Comparison of ENCODE assay signal across 26 cellular contexts in genomic region chr9:27545471-27545870, GRCh38. TPM values are rescaled to one million over a fixed set of nuclear protein-coding genes. Genes with fewer than 3 reads are reported as not detected.
DNase-seq lines count a peak whose midpoint lies in the region; ATAC-seq, FAIRE-seq and TF ChIP-seq lines count a peak whose summit lies in the region.
"Had no signal": no experiment of that assay in that cellular context is flagged by ENCODE, and none has a peak within 500 bp of the region (broad histone marks: within the 10 kb centered on the region; RNA-seq: fewer than 3 reads in every experiment).

No MANE protein-coding gene starts in this region.

- H3K9me1 ChIP-seq in keratinocyte (ENCODE audit: control insufficient read depth, extremely low read depth, insufficient read depth, low read length): no peaks in the 10 kb centered on the region

- no peak overlapping the region for H3K27ac Mint-ChIP-seq in CD4-positive, alpha-beta memory T cell
- H3K27ac Mint-ChIP-seq: CD8-positive, alpha-beta memory T cell; GM23338; HFFc6 had no signal

- H3K36me3 ChIP-seq in GM12878 (ENCODE audit: control insufficient read depth in 2 of 2, insufficient read depth in 2 of 2, low read length in 1 of 2): no peaks in the 10 kb centered on the region; a peak in 1 of 4 replicates
- no peaks in the 10 kb centered on the region for H3K36me3 ChIP-seq in keratinocyte (ENCODE audit: control insufficient read depth in 2 of 2, extremely low read depth in 1 of 2, insufficient read depth in 2 of 2, low read length in 2 of 2)
- H3K36me3 ChIP-seq in transverse colon: peaks cover 0 to 23% (median 1%) of the 10 kb centered on the region in 4 donors
- peaks cover 4% of the 10 kb centered on the region for H3K36me3 ChIP-seq in CD4-positive, alpha-beta memory T cell (ENCODE audit: insufficient read depth, low read length)
- no peaks in the 10 kb centered on the region for H3K36me3 ChIP-seq in testis (ENCODE audit: low read depth, missing control alignments)

- peak; percentile 75 for FAIRE-seq in GM12878 (lab: Jason Lieb, UNC)
- FAIRE-seq in keratinocyte (lab: Jason Lieb, UNC): peak; percentile 71
- FAIRE-seq: A549, GM18507, HTR-8/SVneo, K562 had no signal

- H3K4me1 ChIP-seq in GM12878 (ENCODE audit: control insufficient read depth, insufficient read depth, low read length) (no peaks in the 10 kb centered on the region), keratinocyte (ENCODE audit: control insufficient read depth, extremely low read depth, insufficient read depth, low read length) (peaks cover 5% of the 10 kb centered on the region), transverse colon (peaks cover under 1 to 20% (median 6%) of the 10 kb centered on the region in 4 donors), testis (peaks cover 1% of the 10 kb centered on the region)
- H3K4me1 ChIP-seq in CD4-positive, alpha-beta memory T cell (ENCODE audit: insufficient read depth, low read length): no peaks in the 10 kb centered on the region
- H3K4me1 ChIP-seq: HAP-1 had no signal

- CTCF ChIA-PET in GM12878 (lab: Yijun Ruan, JAX): interaction anchor here (0.9 to 6.2 kb wide), 10 partner anchors 8 to 513 kb away, joined by 3 to 100 read pairs (median 6); partner anchors contain the start of gene MOB3B
- CTCF ChIA-PET in CD4-positive, alpha-beta memory T cell (lab: Charles Lee; ENCODE audit: partially characterized antibody): interaction anchor here (0.6 to 3.8 kb wide), 4 partner anchors 15 to 189 kb away, joined by 3 to 19 read pairs (median 4); partner anchors contain the start of genes C9orf72 and MOB3B

- H3K4me3 ChIP-seq in LNCaP clone FGC (ENCODE audit: low read depth, low read length): no peak overlapping the region
- H3K4me3 ChIP-seq in GM12878: no peak overlapping the region
- H3K4me3 ChIP-seq in keratinocyte (ENCODE audit: control insufficient read depth in 2 of 3, extremely low read depth in 1 of 3, insufficient read depth in 2 of 3, low read depth in 1 of 3, low read length in 3 of 3): no peak overlapping the region
- no peak overlapping the region for H3K4me3 ChIP-seq in transverse colon
- H3K4me3 ChIP-seq in CD4-positive, alpha-beta memory T cell (ENCODE audit: low read length in 2 of 2): no peak overlapping the region
- no peak overlapping the region for H3K4me3 ChIP-seq in testis
- H3K4me3 ChIP-seq: A549, GM23338, HAP-1, K562, SK-N-MC had no signal

- TF ChIP-seq EP300 in GM12878 (IDR thresholded peaks at IDR 0.05; ENCODE audit: borderline replicate concordance in 1 of 2, control insufficient read depth in 1 of 2, low read depth in 2 of 2, low read length in 2 of 2): no peak
- no peak for TF ChIP-seq EP300 in transverse colon (IDR thresholded peaks at IDR 0.05; ENCODE audit: low read depth)

- H3K9ac ChIP-seq in GM12878 (ENCODE audit: control insufficient read depth, insufficient read depth, low read length) (no peak overlapping the region), keratinocyte (ENCODE audit: control insufficient read depth, extremely low read depth, insufficient read depth, low read length) (no peak overlapping the region)

- H3K4me2 ChIP-seq in GM12878 (ENCODE audit: control insufficient read depth, insufficient read depth) (no peak overlapping the region), keratinocyte (ENCODE audit: control insufficient read depth, extremely low read depth, insufficient read depth, low read depth, low read length) (no peak overlapping the region)
- H3K4me2 ChIP-seq: A549, GM23338 had no signal

- intact Hi-C loops in GM12878 (cut with micrococcal nuclease; ENCODE audit: unreplicated experiment): loop anchor here (5.0 kb wide), 1 partner anchor 298 kb away; no protein-coding TSS in a partner anchor
- intact Hi-C loops in transverse colon (cut with DNase I; ENCODE audit: low total_unique reads): loop anchor here (5.0 to 10.0 kb wide), 2 partner anchors 213 to 511 kb away; no protein-coding TSS in a partner anchor
- intact Hi-C loops in CD4-positive, alpha-beta memory T cell (cut with micrococcal nuclease): no loop called here
- intact Hi-C loops in testis (cut with DNase I; ENCODE audit: low total_unique reads): loop anchor here (5.0 kb wide), 1 partner anchor 213 kb away; no protein-coding TSS in a partner anchor

- TF ChIP-seq CTCF in LNCaP clone FGC (IDR thresholded peaks at IDR 0.05; ENCODE audit: control insufficient read depth, extremely low read depth, insufficient read depth) (no peak), GM12878 (IDR thresholded peaks at IDR 0.05 in 2 of 3, conservative IDR thresholded peaks at IDR 0.05 in 1 of 3; ENCODE audit: control insufficient read depth in 2 of 3, extremely low read depth in 1 of 3, insufficient read depth in 1 of 3, low read depth in 3 of 3, low read length in 3 of 3) (no peak), keratinocyte (optimal IDR thresholded peaks at IDR 0.05 in 1 of 3, IDR thresholded peaks at IDR 0.05 in 1 of 3, conservative IDR thresholded peaks at IDR 0.05 in 1 of 3; ENCODE audit: extremely low read depth in 1 of 3, insufficient read depth in 2 of 3, low read length in 3 of 3) (no peak), transverse colon (IDR thresholded peaks at IDR 0.05) (no peak), testis (IDR thresholded peaks at IDR 0.05) (no peak)

- H3K27me3 ChIP-seq in GM12878 (replicated peaks in 1 of 2; ENCODE audit: control insufficient read depth in 2 of 2, insufficient read depth in 2 of 2, low read length in 1 of 2) (no peaks in the 10 kb centered on the region), keratinocyte (ENCODE audit: control insufficient read depth, extremely low read depth, insufficient read depth, low read length) (no peaks in the 10 kb centered on the region), transverse colon (no peaks in the 10 kb centered on the region), testis (no peaks in the 10 kb centered on the region)
- H3K27me3 ChIP-seq in CD4-positive, alpha-beta memory T cell (ENCODE audit: insufficient read depth, low read length): no peaks in the 10 kb centered on the region

- H3K9me3 ChIP-seq in GM12878 (replicated peaks; ENCODE audit: control insufficient read depth, insufficient read depth, low read length) (no peaks in the 10 kb centered on the region), keratinocyte (ENCODE audit: control insufficient read depth, low read depth, low read length) (no peaks in the 10 kb centered on the region), transverse colon (no peaks in the 10 kb centered on the region), testis (no peaks in the 10 kb centered on the region)
- no peaks in the 10 kb centered on the region for H3K9me3 ChIP-seq in CD4-positive, alpha-beta memory T cell (ENCODE audit: control insufficient read depth in 1 of 2, low read length in 2 of 2)
- H3K9me3 ChIP-seq: A549, HAP-1 had no signal

- H2AFZ ChIP-seq in GM12878 (ENCODE audit: control insufficient read depth, low read depth, low read length) (no peak overlapping the region), keratinocyte (ENCODE audit: control insufficient read depth, low read length) (peak overlapping the region; percentile 38)
- H2AFZ ChIP-seq: GM23338 had no signal

- RAD21 ChIA-PET in GM12878 (lab: Charles Lee; ENCODE audit: unreplicated experiment): interaction anchor here (1.2 to 5.8 kb wide), 4 partner anchors 12 to 527 kb away, joined by 3 to 85 read pairs (median 4); no protein-coding TSS in a partner anchor

- no peak for ATAC-seq in GM12878
- no peak for ATAC-seq in GM21515 (IDR thresholded peaks at IDR 0.05; ENCODE audit: unreplicated experiment)
- ATAC-seq: A549, GM23338, K562 had no signal

- DNase-seq in LNCaP clone FGC (ENCODE audit: low read depth): peak; percentile 78
- no peak for DNase-seq in GM12878 (ENCODE audit: low read depth, low spot score)
- no peak for DNase-seq in keratinocyte (ENCODE audit: low read depth, low spot score)
- peak; percentile 21 for DNase-seq in transverse colon
- no peak for DNase-seq in CD4-positive, alpha-beta memory T cell
- no peak for DNase-seq in testis
- DNase-seq: C1 segment of cervical spinal cord; Calu3; CD8-positive, alpha-beta memory T cell; DND-41; HFFc6; Kasumi-1; NCI-H2029; NCI-H446; NCI-H524 treated with DMSO at 0.1 percent for 48 hours; NCI-H774; SIG-M5 had no signal

- POLR2A ChIA-PET in GM12878 (lab: Charles Lee): no interaction called here
- POLR2A ChIA-PET in CD4-positive, alpha-beta memory T cell (lab: Charles Lee; ENCODE audit: partially characterized antibody): no interaction called here

- H3K4me3 Mint-ChIP-seq in CD4-positive, alpha-beta memory T cell: no peak overlapping the region
- H3K4me3 Mint-ChIP-seq: CD8-positive, alpha-beta memory T cell; GM23338; HFFc6 had no signal

- no peak overlapping the region for H3K27ac ChIP-seq in GM12878 (ENCODE audit: control insufficient read depth, insufficient read depth)
- no peak overlapping the region for H3K27ac ChIP-seq in keratinocyte (ENCODE audit: control insufficient read depth, insufficient read depth, low read length)
- H3K27ac ChIP-seq in transverse colon: peak overlapping the region in 1 of 4 donors; percentile 10
- no peak overlapping the region for H3K27ac ChIP-seq in CD4-positive, alpha-beta memory T cell (ENCODE audit: low read depth, low read length)
- H3K27ac ChIP-seq in testis: no peak overlapping the region
- H3K27ac ChIP-seq: A549, SK-N-MC had no signal

- H3K4me1 Mint-ChIP-seq in CD4-positive, alpha-beta memory T cell: peaks cover 0 to 1% (median 0%) of the 10 kb centered on the region in 4 donors
- H3K4me1 Mint-ChIP-seq: CD8-positive, alpha-beta memory T cell had no signal

- H3K79me2 ChIP-seq in GM12878 (ENCODE audit: control insufficient read depth, insufficient read depth, low read length) (no peaks in the 10 kb centered on the region), keratinocyte (ENCODE audit: control insufficient read depth, insufficient read depth, low read length) (no peaks in the 10 kb centered on the region)

- TF ChIP-seq POLR2A in GM12878 (IDR thresholded peaks at IDR 0.05; ENCODE audit: low read depth, low read length) (no peak), transverse colon (IDR thresholded peaks at IDR 0.05) (no peak), testis (IDR thresholded peaks at IDR 0.05) (no peak)

- in situ Hi-C loops in GM12878 (cut with MboI) (no loop called here), transverse colon (cut with MboI; ENCODE audit: low pct_ligation_motif_present in 1 of 4, low pct_unique_long_range_greater_than_20kb in 1 of 4, low sequenced_read_pairs in 3 of 4) (loop anchor here in 3 of 4 donors (5.0 to 25.0 kb wide), 4 partner anchors 211 to 508 kb away; partner anchors contain the start of gene TEK (in 1 of the 3))

- H4K20me1 ChIP-seq in GM12878 (ENCODE audit: control insufficient read depth, insufficient read depth) (no peaks in the 10 kb centered on the region), keratinocyte (ENCODE audit: control insufficient read depth, extremely low read depth, insufficient read depth, low read length) (no peaks in the 10 kb centered on the region)

- no peaks in the 10 kb centered on the region for H3K27me3 Mint-ChIP-seq in CD4-positive, alpha-beta memory T cell
- H3K27me3 Mint-ChIP-seq: CD8-positive, alpha-beta memory T cell had no signal

- 97% methylated on average over 3 of the region's 3 CpGs for WGBS in GM12878 (ENCODE audit: insufficient coverage, insufficient replicate concordance, low lambda C conversion rate, missing lambda C conversion rate)
- 56 to 62% methylated on average over 3 of the region's 3 CpGs for WGBS in transverse colon (ENCODE audit: low coverage in 1 of 2), 2 donors
- WGBS in testis, 2 donors: 87 to 89% methylated on average over 3 of the region's 3 CpGs

- BruUV-seq in GM12878 (replicated peaks; lab: Mats Ljungman, UMichigan): no TSS peak

- no peak for TF ChIP-seq RAD21 in GM12878 (IDR thresholded peaks at IDR 0.05; ENCODE audit: insufficient read depth, low read depth, low read length)

- dilution Hi-C loops in keratinocyte (cut with MboI; ENCODE audit: extremely low pct_ligation_motif_present, low sequenced_read_pairs): loop anchor here (25.0 kb wide), 1 partner anchor 208 kb away; no protein-coding TSS in a partner anchor

- SMC1A ChIA-PET in GM12878 (lab: Charles Lee; ENCODE audit: uncharacterized antibody, unreplicated experiment): interaction anchor here (0.6 to 5.8 kb wide), 11 partner anchors 11 to 376 kb away, joined by 3 to 91 read pairs (median 4); partner anchors contain the start of genes C9orf72 and MOB3B

- no peaks in the 10 kb centered on the region for H3K9me3 Mint-ChIP-seq in CD4-positive, alpha-beta memory T cell
- H3K9me3 Mint-ChIP-seq: CD8-positive, alpha-beta memory T cell; GM23338; HFFc6 had no signal

- peaks cover 36 to 38% of the 10 kb centered on the region in 2 donors for H3K36me3 Mint-ChIP-seq in CD4-positive, alpha-beta memory T cell

RNA-seq across cellular contexts. Expression of gene MOB3B, which starts 15.9 kb away (rescaled TPM):
- 5.7 and 5.9 TPM in 2 replicates for total RNA-seq in GM12878 (2013; cell fraction: nucleolus; rRNA removed)
- total RNA-seq in GM12878 (2014; rRNA removed): 0.71 and 0.79 TPM in 2 replicates
- total RNA-seq in GM12878 (2014; rRNA removed; fragmentation: Illumina TruSeq; extraction: Trizol): 0.74 and 1.1 TPM in 2 replicates
- 1.4 and 1.7 TPM in 2 replicates for total RNA-seq in GM12878 (2021)
- 0.17 TPM for polyA plus RNA-seq in GM12878 (2011; ENCODE audit: low read depth)
- polyA plus RNA-seq in GM12878 (2011; rRNA removed): 2.7 and 2.9 TPM in 2 replicates
- polyA plus RNA-seq in GM12878 (2011; cell fraction: cytosol; rRNA removed): 1.8 and 2.1 TPM in 2 replicates
- polyA plus RNA-seq in GM12878 (2011; cell fraction: nucleus; rRNA removed): 1.4 and 1.5 TPM in 2 replicates
- polyA plus RNA-seq in GM12878 (2012): 0.38 and 0.45 TPM in 2 replicates
- polyA plus RNA-seq in GM12878 (2014; fragmentation: Illumina TruSeq; extraction: Trizol): 1.5 and 1.6 TPM in 2 replicates
- under 1 TPM; 0.44 to 0.85 TPM for polyA plus RNA-seq in GM12878 (2014; fragmentation: Nextera tagmentation; extraction: Ambion mirVana)
- polyA plus RNA-seq in GM12878 (2014; rRNA removed): 0.96 and 1.0 TPM in 2 replicates
- under 1 TPM; 0.78 to 0.80 TPM for polyA plus RNA-seq in GM12878 (2016; fragmentation: Nextera tagmentation; extraction: Ambion mirVana)
- polyA minus RNA-seq in GM12878 (2011; rRNA and poly(A)+ RNA removed): 4.4 and 4.8 TPM in 2 replicates
- 1.5 and 2.0 TPM in 2 replicates for polyA minus RNA-seq in GM12878 (2011; cell fraction: cytosol; rRNA and poly(A)+ RNA removed)
- polyA minus RNA-seq in GM12878 (2011; cell fraction: nucleus; rRNA and poly(A)+ RNA removed): 2.4 and 3.2 TPM in 2 replicates
- 32.6 to 40.8 TPM (median 35.3 TPM) in 3 replicates for polyA plus RNA-seq in keratinocyte
- 2.1 TPM for polyA plus RNA-seq in keratinocyte (2011; ENCODE audit: low read depth)
- 30.8 and 45.8 TPM in 2 replicates for polyA plus RNA-seq in keratinocyte (2011; cell fraction: cytosol; rRNA removed)
- 27.6 and 28.0 TPM in 2 replicates for polyA plus RNA-seq in keratinocyte (2011; cell fraction: nucleus; rRNA removed)
- polyA plus RNA-seq in keratinocyte (2012; ENCODE audit: low replicate concordance): 3.6 and 27.5 TPM in 2 replicates
- polyA minus RNA-seq in keratinocyte: 36.3 to 54.1 TPM (median 51.3 TPM) in 3 replicates
- polyA minus RNA-seq in keratinocyte (2011; cell fraction: cytosol; rRNA and poly(A)+ RNA removed): 40.1 TPM
- polyA minus RNA-seq in keratinocyte (2011; cell fraction: nucleus; rRNA and poly(A)+ RNA removed): 25.1 and 43.9 TPM in 2 replicates
- 10 to 100 TPM; 18.3 to 39.7 (median 29.1) TPM for total RNA-seq in transverse colon
- total RNA-seq in CD4-positive, alpha-beta memory T cell: under 1 TPM; 0.53 to 0.64 TPM
- under 1 TPM; 0.05 to 0.16 TPM for polyA plus RNA-seq in CD4-positive, alpha-beta memory T cell
- 10 to 100 TPM; 17.5 to 23.2 TPM for total RNA-seq in testis
- polyA plus RNA-seq in testis (ENCODE audit: insufficient read depth, low read depth, low replicate concordance): 9.1 TPM
- total RNA-seq: HFFc6 had no signal

RNA-seq across cellular contexts. Expression of gene IFNK, which starts 21.4 kb away (rescaled TPM):
- total RNA-seq in GM12878 (2013; cell fraction: nucleolus; rRNA removed): not detected in 2 replicates
- total RNA-seq in GM12878 (2014; rRNA removed): not detected in 2 replicates
- not detected in 2 replicates for total RNA-seq in GM12878 (2014; rRNA removed; fragmentation: Illumina TruSeq; extraction: Trizol)
- total RNA-seq in GM12878 (2021): not detected in 2 replicates
- not detected for polyA plus RNA-seq in GM12878 (2011; ENCODE audit: low read depth)
- not detected in 2 replicates for polyA plus RNA-seq in GM12878 (2011; rRNA removed)
- not detected in 2 replicates for polyA plus RNA-seq in GM12878 (2011; cell fraction: cytosol; rRNA removed)
- not detected in 2 replicates for polyA plus RNA-seq in GM12878 (2011; cell fraction: nucleus; rRNA removed)
- not detected in 2 replicates for polyA plus RNA-seq in GM12878 (2012)
- polyA plus RNA-seq in GM12878 (2014; fragmentation: Illumina TruSeq; extraction: Trizol): not detected in 2 replicates
- polyA plus RNA-seq in GM12878 (2014; fragmentation: Nextera tagmentation; extraction: Ambion mirVana): not detected
- 0.06 TPM in 1 of 2 replicates, not detected in the other for polyA plus RNA-seq in GM12878 (2014; rRNA removed)
- polyA plus RNA-seq in GM12878 (2016; fragmentation: Nextera tagmentation; extraction: Ambion mirVana): not detected
- polyA minus RNA-seq in GM12878 (2011; rRNA and poly(A)+ RNA removed): not detected in 2 replicates
- polyA minus RNA-seq in GM12878 (2011; cell fraction: cytosol; rRNA and poly(A)+ RNA removed): not detected in 2 replicates
- not detected in 2 replicates for polyA minus RNA-seq in GM12878 (2011; cell fraction: nucleus; rRNA and poly(A)+ RNA removed)
- 20.6 to 32.7 TPM (median 29.2 TPM) in 3 replicates for polyA plus RNA-seq in keratinocyte
- polyA plus RNA-seq in keratinocyte (2011; ENCODE audit: low read depth): 26.2 TPM
- 27.6 and 38.7 TPM in 2 replicates for polyA plus RNA-seq in keratinocyte (2011; cell fraction: cytosol; rRNA removed)
- 19.8 and 29.8 TPM in 2 replicates for polyA plus RNA-seq in keratinocyte (2011; cell fraction: nucleus; rRNA removed)
- polyA plus RNA-seq in keratinocyte (2012; ENCODE audit: low replicate concordance): 6.6 and 40.7 TPM in 2 replicates
- polyA minus RNA-seq in keratinocyte: 1.7 to 6.6 TPM (median 2.7 TPM) in 3 replicates
- polyA minus RNA-seq in keratinocyte (2011; cell fraction: cytosol; rRNA and poly(A)+ RNA removed): 5.9 TPM
- polyA minus RNA-seq in keratinocyte (2011; cell fraction: nucleus; rRNA and poly(A)+ RNA removed): 6.1 and 10.2 TPM in 2 replicates
- not detected for total RNA-seq in transverse colon
- total RNA-seq in CD4-positive, alpha-beta memory T cell: not detected
- not detected for polyA plus RNA-seq in CD4-positive, alpha-beta memory T cell
- total RNA-seq in testis: not detected
- not detected for polyA plus RNA-seq in testis (ENCODE audit: insufficient read depth, low read depth, low replicate concordance)
- total RNA-seq: Calu3; CD8-positive, alpha-beta memory T cell; GM23338; HFFc6; K562; MCF 10A had no signal
- polyA plus RNA-seq: A549; CD8-positive, alpha-beta memory T cell; GM23338 had no signal

RNA-seq across cellular contexts. Expression of gene C9orf72, which starts 27.8 kb away (rescaled TPM):
- 71.6 and 71.7 TPM in 2 replicates for total RNA-seq in GM12878 (2013; cell fraction: nucleolus; rRNA removed)
- total RNA-seq in GM12878 (2014; rRNA removed) (6.0 and 8.1 TPM in 2 replicates), GM12878 (2014; rRNA removed; fragmentation: Illumina TruSeq; extraction: Trizol) (7.3 and 7.6 TPM in 2 replicates), GM12878 (2021) (6.4 and 7.2 TPM in 2 replicates), transverse colon (10 to 100 TPM in 3 of 4 donors, 1 to 10 TPM in 1; 7.9 to 31.0 (median 15.0) TPM), testis (10 to 100 TPM; 27.9 to 38.5 TPM)
- polyA plus RNA-seq in GM12878 (2011; ENCODE audit: low read depth): 2.0 TPM
- polyA plus RNA-seq in GM12878 (2011; rRNA removed) (8.6 and 15.6 TPM in 2 replicates), GM12878 (2014; fragmentation: Illumina TruSeq; extraction: Trizol) (5.8 and 9.7 TPM in 2 replicates), GM12878 (2014; fragmentation: Nextera tagmentation; extraction: Ambion mirVana) (1 to 10 TPM; 5.3 to 9.0 TPM), GM12878 (2014; rRNA removed) (3.0 and 4.8 TPM in 2 replicates), GM12878 (2016; fragmentation: Nextera tagmentation; extraction: Ambion mirVana) (1 to 10 TPM; 6.4 TPM), keratinocyte (2.5 to 7.7 TPM (median 5.4 TPM) in 3 replicates), testis (ENCODE audit: insufficient read depth, low read depth, low replicate concordance) (32.0 TPM)
- polyA plus RNA-seq in GM12878 (2011; cell fraction: cytosol; rRNA removed): 1.6 and 2.2 TPM in 2 replicates
- 10.7 and 13.6 TPM in 2 replicates for polyA plus RNA-seq in GM12878 (2011; cell fraction: nucleus; rRNA removed)
- polyA plus RNA-seq in GM12878 (2012): 4.6 and 5.7 TPM in 2 replicates
- polyA minus RNA-seq in GM12878 (2011; rRNA and poly(A)+ RNA removed): 7.2 and 11.3 TPM in 2 replicates
- 1.9 and 2.8 TPM in 2 replicates for polyA minus RNA-seq in GM12878 (2011; cell fraction: cytosol; rRNA and poly(A)+ RNA removed)
- 14.7 and 15.0 TPM in 2 replicates for polyA minus RNA-seq in GM12878 (2011; cell fraction: nucleus; rRNA and poly(A)+ RNA removed)
- polyA plus RNA-seq in keratinocyte (2011; ENCODE audit: low read depth): 5.6 TPM
- polyA plus RNA-seq in keratinocyte (2011; cell fraction: cytosol; rRNA removed): 1.8 and 4.3 TPM in 2 replicates
- polyA plus RNA-seq in keratinocyte (2011; cell fraction: nucleus; rRNA removed): 6.8 and 8.2 TPM in 2 replicates
- 2.9 and 10.4 TPM in 2 replicates for polyA plus RNA-seq in keratinocyte (2012; ENCODE audit: low replicate concordance)
- 0.56 to 11.1 TPM (median 7.6 TPM) in 3 replicates for polyA minus RNA-seq in keratinocyte
- 0.96 TPM for polyA minus RNA-seq in keratinocyte (2011; cell fraction: cytosol; rRNA and poly(A)+ RNA removed)
- polyA minus RNA-seq in keratinocyte (2011; cell fraction: nucleus; rRNA and poly(A)+ RNA removed): 5.5 and 10.9 TPM in 2 replicates
- total RNA-seq in CD4-positive, alpha-beta memory T cell: 10 to 100 TPM; 20.3 to 21.1 TPM
- polyA plus RNA-seq in CD4-positive, alpha-beta memory T cell: 10 to 100 TPM in 1 of 2 donors, 1 to 10 TPM in 1; 6.5 to 16.9 TPM

Comparison
In these comparisons a context has a peak if more than half of its experiments do, and no peak if none do; other contexts are left out.
1. DNase-seq: peak in LNCaP clone FGC (single experiment) and transverse colon (single experiment); none in GM12878 (single experiment), keratinocyte (single experiment), CD4-positive, alpha-beta memory T cell (0 of 5) and testis (single experiment).